8 cellular contexts compared by ENCODE assay signal in genomic region chr19:12439686-12440411, GRCh38. TPM values are rescaled to one million over a fixed set of nuclear protein-coding genes. Genes with fewer than 3 reads are reported as not detected.
DNase-seq lines count a peak whose midpoint lies in the region; ATAC-seq and TF ChIP-seq lines count a peak whose summit lies in the region.
"Not testable (repeated sequence)": the region's sequence is repeated elsewhere in the genome, so short reads cannot be mapped to it uniquely, and the experiment has no call there.

No MANE protein-coding gene starts in this region.

- peaks cover 28% of the 10 kb centered on the region for H3K36me3 Mint-ChIP-seq in activated CD4-positive, alpha-beta T cell treated with anti-CD3 and anti-CD28 coated beads, Interleukin-2, amount 10 ng/mL, durations not matched to agents 7 days and 5 days (ENCODE audit: low read depth)

- peak overlapping the region; percentile 93 for H3K4me3 Mint-ChIP-seq in activated CD4-positive, alpha-beta T cell treated with anti-CD3 and anti-CD28 coated beads, Interleukin-2, amount 10 ng/mL, durations not matched to agents 7 days and 5 days

- not testable (repeated sequence) for H3K4me1 ChIP-seq in mammary epithelial cell (ENCODE audit: insufficient read depth, low read length); iPS-20b (ENCODE audit: insufficient read depth, low read length); psoas muscle; thymus (ENCODE audit: control insufficient read depth, insufficient read depth, low read length)

- not testable (repeated sequence) for H3K79me2 ChIP-seq in mammary epithelial cell (ENCODE audit: insufficient read depth, low read length)

- CTCF ChIA-PET in activated CD4-positive, alpha-beta T cell treated with anti-CD3 and anti-CD28 coated beads, Interleukin-2, amount 10 ng/mL, durations not matched to agents 7 days and 5 days (lab: Charles Lee) = not testable (repeated sequence)
- CTCF ChIA-PET in mammary epithelial cell (lab: Charles Lee; ENCODE audit: low non-redundant PET) = interaction anchor here (0.5 kb wide), 1 partner anchor 72 kb away, joined by 3 read pairs; no protein-coding TSS in a partner anchor

- H3K4me1 Mint-ChIP-seq in activated CD4-positive, alpha-beta T cell treated with anti-CD3 and anti-CD28 coated beads, Interleukin-2, amount 10 ng/mL, durations not matched to agents 7 days and 5 days = peaks cover 17% of the 10 kb centered on the region

- dilution Hi-C loops in mammary epithelial cell (cut with HindIII; ENCODE audit: low sequenced_read_pairs) = not testable (repeated sequence)

- POLR2A ChIA-PET in activated CD4-positive, alpha-beta T cell treated with anti-CD3 and anti-CD28 coated beads, Interleukin-2, amount 10 ng/mL, durations not matched to agents 7 days and 5 days (lab: Charles Lee) = interaction anchor here (0.6 kb wide), 1 partner anchor 512 kb away, joined by 20 read pairs; no protein-coding TSS in a partner anchor

- not testable (repeated sequence) for H3K36me3 ChIP-seq in mammary epithelial cell (ENCODE audit: insufficient read depth, low read length); iPS-20b (ENCODE audit: insufficient read depth, low read depth, low read length); psoas muscle (ENCODE audit: insufficient read depth in 1 of 2, low read depth in 1 of 2); thymus (ENCODE audit: control insufficient read depth, insufficient read depth)

- H3K27me3 Mint-ChIP-seq in activated CD4-positive, alpha-beta T cell treated with anti-CD3 and anti-CD28 coated beads, Interleukin-2, amount 10 ng/mL, durations not matched to agents 7 days and 5 days = not testable (repeated sequence)

- H3K27ac ChIP-seq in mammary epithelial cell (ENCODE audit: insufficient read depth, low read depth, low read length) (peak overlapping the region; percentile 44), psoas muscle (peak overlapping the region; percentile 69)
- not testable (repeated sequence) for H3K27ac ChIP-seq in iPS-20b (ENCODE audit: low read length); thymus (ENCODE audit: low read depth)

- H3K4me2 ChIP-seq in mammary epithelial cell (ENCODE audit: insufficient read depth, low read depth, low read length) = peak overlapping the region; percentile 79

- TF ChIP-seq CTCF in mammary epithelial cell (conservative IDR thresholded peaks at IDR 0.05 in 1 of 2, IDR thresholded peaks at IDR 0.05 in 1 of 2; ENCODE audit: extremely low read depth in 1 of 2, insufficient read depth in 1 of 2, low read depth in 1 of 2, low read length in 2 of 2); psoas muscle (IDR thresholded peaks at IDR 0.05): not testable (repeated sequence)

- peaks cover 25% of the 10 kb centered on the region for H3K9me3 Mint-ChIP-seq in activated CD4-positive, alpha-beta T cell treated with anti-CD3 and anti-CD28 coated beads, Interleukin-2, amount 10 ng/mL, durations not matched to agents 7 days and 5 days

- H3K9ac ChIP-seq in mammary epithelial cell (ENCODE audit: insufficient read depth, low read length) (peak overlapping the region; percentile 37), iPS-20b (ENCODE audit: low read depth, low read length) (peak overlapping the region; percentile 82)

- not testable (repeated sequence) for H3K9me3 ChIP-seq in mammary epithelial cell (replicated peaks; ENCODE audit: insufficient read depth, low read length); iPS-20b (ENCODE audit: insufficient read depth, low read depth, low read length); psoas muscle; thymus (ENCODE audit: control insufficient read depth)

- H4K20me1 ChIP-seq in mammary epithelial cell (ENCODE audit: insufficient read depth, low read length) = not testable (repeated sequence)

- H3K4me3 ChIP-seq in GM08714 (ENCODE audit: low read length) (peak overlapping the region; percentile 94), mammary epithelial cell (replicated peaks in 1 of 3; ENCODE audit: insufficient read depth in 1 of 3, low read depth in 2 of 3, low read length in 3 of 3) (peak overlapping the region; percentile 70 to 91 (median 83)), iPS-20b (ENCODE audit: low read length) (peak overlapping the region; percentile 84), psoas muscle (peak overlapping the region; percentile 73), thymus (ENCODE audit: low read length) (peak overlapping the region; percentile 60)

- H3K27ac Mint-ChIP-seq in activated CD4-positive, alpha-beta T cell treated with anti-CD3 and anti-CD28 coated beads, Interleukin-2, amount 10 ng/mL, durations not matched to agents 7 days and 5 days = peak overlapping the region; percentile 84

- ATAC-seq in HG02938 (IDR thresholded peaks at IDR 0.05; ENCODE audit: unreplicated experiment) = peak; percentile 22
- peak in 2 of 4 donors; percentile 30 to 52 for ATAC-seq in psoas muscle

- BruUV-seq in mammary epithelial cell (replicated peaks; lab: Mats Ljungman, UMichigan) = not testable (repeated sequence)

- 5% methylated on average over 10 of the region's 23 CpGs for WGBS in mammary epithelial cell (ENCODE audit: low coverage, missing lambda C conversion rate)
- 2 to 5% (median 2%) methylated on average over 11 to 17 of the region's 23 CpGs for WGBS in psoas muscle, 3 donors
- under 1% methylated on average over 23 of the region's 23 CpGs for WGBS in thymus

- DNase-seq in NCI-H2227 (lab: John Stamatoyannopoulos, UW; ENCODE audit: unreplicated experiment) = peak; percentile 6
- DNase-seq in activated CD4-positive, alpha-beta T cell treated with anti-CD3 and anti-CD28 coated beads, Interleukin-2, amount 10 ng/mL, durations not matched to agents 7 days and 5 days = peak; percentile 35
- DNase-seq in mammary epithelial cell = peak; percentile 48
- DNase-seq in psoas muscle = peak in 1 of 2 donors; percentile 53

- H3K27me3 ChIP-seq in mammary epithelial cell (ENCODE audit: insufficient read depth, low read length); iPS-20b (ENCODE audit: insufficient read depth, low read length); psoas muscle (ENCODE audit: insufficient read depth in 3 of 3, low read length in 2 of 3); thymus (ENCODE audit: control insufficient read depth, insufficient read depth): not testable (repeated sequence)

- intact Hi-C loops in mammary epithelial cell (cut with micrococcal nuclease) = not testable (repeated sequence)
- intact Hi-C loops in psoas muscle (cut with DNase I) = loop anchor here in 1 of 2 donors (5.0 to 10.0 kb wide), 2 partner anchors 38 to 55 kb away; partner anchors contain the start of gene ZNF799

- peak overlapping the region; percentile 97 for H2AFZ ChIP-seq in mammary epithelial cell (ENCODE audit: low read depth, low read length)

- in situ Hi-C loops in mammary epithelial cell (cut with MboI; ENCODE audit: low sequenced_read_pairs in 2 of 2) = not testable (repeated sequence)

RNA-seq across cellular contexts. Expression of gene ZNF443, which starts 1.0 kb away (rescaled TPM):
- 1 to 10 TPM; 5.8 to 6.4 TPM for total RNA-seq in activated CD4-positive, alpha-beta T cell treated with anti-CD3 and anti-CD28 coated beads, Interleukin-2, amount 10 ng/mL, durations not matched to agents 7 days and 5 days
- 1 to 10 TPM; 2.2 to 3.5 TPM for total RNA-seq in mammary epithelial cell
- 1.2 TPM for polyA plus RNA-seq in mammary epithelial cell
- 1.7 TPM for polyA minus RNA-seq in mammary epithelial cell
- total RNA-seq in psoas muscle = 1 to 10 TPM; 1.1 to 2.3 (median 1.2) TPM
- polyA plus RNA-seq in psoas muscle = 1 to 10 TPM in 1 of 3 donors, under 1 TPM in 2; 0.79 to 1.5 (median 0.86) TPM
- polyA plus RNA-seq in thymus = 5.5 TPM

RNA-seq across cellular contexts. Expression of gene ZNF799, which starts 38.8 kb away (rescaled TPM):
- 1 to 10 TPM; 4.7 to 5.4 TPM for total RNA-seq in activated CD4-positive, alpha-beta T cell treated with anti-CD3 and anti-CD28 coated beads, Interleukin-2, amount 10 ng/mL, durations not matched to agents 7 days and 5 days
- total RNA-seq in mammary epithelial cell (1 to 10 TPM; 2.6 to 3.5 TPM), psoas muscle (1 to 10 TPM; 1.9 TPM)
- polyA plus RNA-seq in mammary epithelial cell (1.5 TPM), psoas muscle (1 to 10 TPM; 1.7 to 3.4 (median 2.3) TPM), thymus (7.3 TPM)
- polyA minus RNA-seq in mammary epithelial cell = 3.0 TPM

RNA-seq across cellular contexts. Expression of gene ZNF709, which starts 44.8 kb away (rescaled TPM):
- total RNA-seq in activated CD4-positive, alpha-beta T cell treated with anti-CD3 and anti-CD28 coated beads, Interleukin-2, amount 10 ng/mL, durations not matched to agents 7 days and 5 days = 1 to 10 TPM; 2.2 to 2.4 TPM
- total RNA-seq in mammary epithelial cell (1 to 10 TPM in 1 of 2 donors, under 1 TPM in 1; 0.82 to 3.7 TPM), psoas muscle (1 to 10 TPM in 3 of 4 donors, not detected in 1; 1.3 to 1.8 (median 1.7) TPM)
- polyA plus RNA-seq in mammary epithelial cell (0.41 TPM), psoas muscle (under 1 TPM; 0.58 to 0.91 (median 0.68) TPM), thymus (2.2 TPM)
- polyA minus RNA-seq in mammary epithelial cell = not detected
